Comparison of ENCODE assay signal across 10 cellular contexts in genomic region chr17:65154770-65155589, GRCh38. TPM values are rescaled to one million over a fixed set of nuclear protein-coding genes. Genes with fewer than 3 reads are reported as not detected.
DNase-seq lines count a peak whose midpoint lies in the region; ATAC-seq and TF ChIP-seq lines count a peak whose summit lies in the region.
"Had no signal": no experiment of that assay in that cellular context is flagged by ENCODE, and none has a peak within 500 bp of the region (broad histone marks: within the 10 kb centered on the region; RNA-seq: fewer than 3 reads in every experiment).

No MANE protein-coding gene starts in this region.

- no peaks in the 10 kb centered on the region for H3K9me3 ChIP-seq in naive thymus-derived CD4-positive, alpha-beta T cell (ENCODE audit: control insufficient read depth in 2 of 3, low read length in 3 of 3)
- H3K9me3 ChIP-seq in spleen, result no peaks in the 10 kb centered on the region

- no peak overlapping the region for H3K27ac Mint-ChIP-seq in naive thymus-derived CD4-positive, alpha-beta T cell
- H3K27ac Mint-ChIP-seq: activated naive CD4-positive, alpha-beta T cell treated with anti-CD3 and anti-CD28 coated beads, Interleukin-2, amount 50 U/mL, for 24 hours had no signal

- POLR2A ChIA-PET in naive thymus-derived CD4-positive, alpha-beta T cell (lab: Charles Lee), result no interaction called here

- intact Hi-C loops in naive thymus-derived CD4-positive, alpha-beta T cell (cut with micrococcal nuclease), result no loop called here
- intact Hi-C loops in spleen (cut with DNase I; ENCODE audit: low total_unique reads), result no loop called here

- no peaks in the 10 kb centered on the region for H3K4me1 ChIP-seq in naive thymus-derived CD4-positive, alpha-beta T cell (ENCODE audit: control insufficient read depth in 2 of 2, insufficient read depth in 2 of 2, low read length in 2 of 2)
- peaks cover 0 to 13% (median 9%) of the 10 kb centered on the region in 6 donors for H3K4me1 ChIP-seq in spleen

- CTCF ChIA-PET in naive thymus-derived CD4-positive, alpha-beta T cell (lab: Charles Lee), result interaction anchor here (0.6 kb wide), 1 partner anchor 350 kb away, joined by 4 read pairs; no protein-coding TSS in a partner anchor

- peaks cover 0 to 9% (median 0%) of the 10 kb centered on the region in 5 donors for H3K27me3 Mint-ChIP-seq in naive thymus-derived CD4-positive, alpha-beta T cell
- H3K27me3 Mint-ChIP-seq: activated naive CD4-positive, alpha-beta T cell treated with anti-CD3 and anti-CD28 coated beads, Interleukin-2, amount 50 U/mL, for 24 hours had no signal

- TF ChIP-seq CTCF in spleen (IDR thresholded peaks at IDR 0.05 in 8 of 11, conservative IDR thresholded peaks at IDR 0.05 in 3 of 11), result no peak

- ATAC-seq in GM19035 (IDR thresholded peaks at IDR 0.05; ENCODE audit: unreplicated experiment) (peak; percentile 85), HG03108 (IDR thresholded peaks at IDR 0.05; ENCODE audit: unreplicated experiment) (peak; percentile 86)
- ATAC-seq in naive thymus-derived CD4-positive, alpha-beta T cell, result peak; percentile 44

- WGBS in spleen, 5 donors, result 25 to 52% (median 45%) methylated on average over 4 of the region's 4 CpGs

- in situ Hi-C loops in ACHN (cut with HindIII; ENCODE audit: low pct_ligation_motif_present, low pct_unique_long_range_greater_than_20kb, low sequenced_read_pairs), result no loop called here

- DNase-seq in ACHN (peak; percentile 45), SIG-M5 (lab: John Stamatoyannopoulos, UW) (peak; percentile 91), NCI-H1436 (lab: John Stamatoyannopoulos, UW) (no peak), foreskin melanocyte (no peak), spleen (no peak)
- no peak for DNase-seq in naive thymus-derived CD4-positive, alpha-beta T cell

- H3K9me3 Mint-ChIP-seq in naive thymus-derived CD4-positive, alpha-beta T cell, result no peaks in the 10 kb centered on the region
- H3K9me3 Mint-ChIP-seq: activated naive CD4-positive, alpha-beta T cell treated with anti-CD3 and anti-CD28 coated beads, Interleukin-2, amount 50 U/mL, for 24 hours had no signal

- no peak overlapping the region for H3K4me3 ChIP-seq in naive thymus-derived CD4-positive, alpha-beta T cell (ENCODE audit: low read length)
- no peak overlapping the region for H3K4me3 ChIP-seq in spleen
- H3K4me3 ChIP-seq: skin epidermis had no signal

- no peaks in the 10 kb centered on the region for H3K36me3 ChIP-seq in naive thymus-derived CD4-positive, alpha-beta T cell (ENCODE audit: control insufficient read depth in 2 of 3, insufficient read depth in 3 of 3, low read length in 3 of 3)
- H3K36me3 ChIP-seq in spleen, result no peaks in the 10 kb centered on the region

- peaks cover 0 to 14% (median 0%) of the 10 kb centered on the region in 7 donors for H3K4me1 Mint-ChIP-seq in naive thymus-derived CD4-positive, alpha-beta T cell
- H3K4me1 Mint-ChIP-seq: activated naive CD4-positive, alpha-beta T cell treated with anti-CD3 and anti-CD28 coated beads, Interleukin-2, amount 50 U/mL, for 24 hours had no signal

- no peak overlapping the region for H3K4me3 Mint-ChIP-seq in naive thymus-derived CD4-positive, alpha-beta T cell
- H3K4me3 Mint-ChIP-seq: activated naive CD4-positive, alpha-beta T cell treated with anti-CD3 and anti-CD28 coated beads, Interleukin-2, amount 50 U/mL, for 24 hours had no signal

- H3K36me3 Mint-ChIP-seq in naive thymus-derived CD4-positive, alpha-beta T cell, result no peaks in the 10 kb centered on the region
- H3K36me3 Mint-ChIP-seq: activated naive CD4-positive, alpha-beta T cell treated with anti-CD3 and anti-CD28 coated beads, Interleukin-2, amount 50 U/mL, for 24 hours had no signal

- H3K27ac ChIP-seq in naive thymus-derived CD4-positive, alpha-beta T cell (ENCODE audit: low read depth, low read length), result no peak overlapping the region
- H3K27ac ChIP-seq in spleen, result no peak overlapping the region
- H3K27ac ChIP-seq: skin epidermis had no signal

- H3K27me3 ChIP-seq in naive thymus-derived CD4-positive, alpha-beta T cell (ENCODE audit: control insufficient read depth in 2 of 2, insufficient read depth in 2 of 2, low read length in 2 of 2), result no peaks in the 10 kb centered on the region
- H3K27me3 ChIP-seq in spleen (replicated peaks in 1 of 7), result no peaks in the 10 kb centered on the region

- TF ChIP-seq POLR2A in spleen (IDR thresholded peaks at IDR 0.05), result no peak

RNA-seq across cellular contexts. Expression of gene RGS9, which starts 17.8 kb away (rescaled TPM):
- total RNA-seq in naive thymus-derived CD4-positive, alpha-beta T cell, result 1 to 10 TPM in 2 of 5 experiments, under 1 TPM in 3; 0.32 to 3.9 (median 0.81) TPM
- polyA plus RNA-seq in naive thymus-derived CD4-positive, alpha-beta T cell, result not detected
- 1 to 10 TPM; 5.5 to 9.2 (median 7.5) TPM for total RNA-seq in spleen
- 1 to 10 TPM; 6.6 to 9.6 (median 6.8) TPM for polyA plus RNA-seq in spleen

Comparison
In these comparisons a context has a peak if more than half of its experiments do, and no peak if none do; other contexts are left out.
1. DNase-seq: peak in ACHN (single experiment) and SIG-M5 (single experiment); none in naive thymus-derived CD4-positive, alpha-beta T cell (0 of 9), NCI-H1436 (single experiment), foreskin melanocyte (single experiment) and spleen (single experiment).
2. Peak in every context shown above with its lines, with median percentiles within 50 percentile points of each other: ATAC-seq.